Comparison of ENCODE assay signal across 10 cellular contexts in genomic region chr19:15303105-15303780, GRCh38. TPM values are rescaled to one million over a fixed set of nuclear protein-coding genes. Genes with fewer than 3 reads are reported as not detected.
DNase-seq lines count a peak whose midpoint lies in the region; ATAC-seq and FAIRE-seq lines count a peak whose summit lies in the region.
"Had no signal": no experiment of that assay in that cellular context is flagged by ENCODE, and none has a peak within 500 bp of the region (broad histone marks: within the 10 kb centered on the region; RNA-seq: fewer than 3 reads in every experiment).

No MANE protein-coding gene starts in this region.

- POLR2A ChIA-PET in activated CD8-positive, alpha-beta T cell treated with anti-CD3 and anti-CD28 coated beads, Interleukin-2, amount 10 ng/mL, durations not matched to agents 7 days and 5 days (lab: Charles Lee): interaction anchor here (0.6 kb wide), 1 partner anchor 223 kb away, joined by 3 read pairs; no protein-coding TSS in a partner anchor

- DNase-seq in activated CD8-positive, alpha-beta T cell treated with anti-CD3 and anti-CD28 coated beads, Interleukin-2, amount 10 ng/mL, durations not matched to agents 7 days and 5 days: no peak
- DNase-seq in immature natural killer cell (no peak), NAMALWA (ENCODE audit: low spot score) (no peak), D341Med (ENCODE audit: low spot score) (no peak), frontal cortex (ENCODE audit: low spot score in 2 of 2) (no peak)
- DNase-seq: H9; NCI-H1048; stimulated activated CD4-positive, alpha-beta T cell treated with anti-CD3 and anti-CD28 coated beads, Interleukin-12 subunit alpha, Interleukin-12 subunit beta, amount 100 ng/mL, for 4 hours had no signal

- H3K4me3 Mint-ChIP-seq in IgD-negative memory B cell (peak overlapping the region in 3 of 4 donors; percentile 11 to 81 (median 56)), immature natural killer cell (peak overlapping the region; percentile 15 to 70 (median 38))
- H3K4me3 Mint-ChIP-seq in activated CD8-positive, alpha-beta T cell treated with anti-CD3 and anti-CD28 coated beads, Interleukin-2, amount 10 ng/mL, durations not matched to agents 7 days and 5 days: no peak overlapping the region
- no peak overlapping the region for H3K4me3 Mint-ChIP-seq in stimulated activated memory B cell treated with anti-CD40 and anti-IgM and Interleukin-4, amounts not matched to agents 10 μg/mL and 1 μg/mL and 100 μg/mL, for 72 hours
- H3K4me3 Mint-ChIP-seq: H9 had no signal

- H3K9me3 Mint-ChIP-seq in IgD-negative memory B cell (no peaks in the 10 kb centered on the region), immature natural killer cell (no peaks in the 10 kb centered on the region)
- no peaks in the 10 kb centered on the region for H3K9me3 Mint-ChIP-seq in activated CD8-positive, alpha-beta T cell treated with anti-CD3 and anti-CD28 coated beads, Interleukin-2, amount 10 ng/mL, durations not matched to agents 7 days and 5 days (ENCODE audit: insufficient read depth)
- H3K9me3 Mint-ChIP-seq in stimulated activated memory B cell treated with anti-CD40 and anti-IgM and Interleukin-4, amounts not matched to agents 10 μg/mL and 1 μg/mL and 100 μg/mL, for 72 hours: no peaks in the 10 kb centered on the region

- H3K27ac Mint-ChIP-seq in IgD-negative memory B cell (peak overlapping the region; percentile 44 to 76 (median 56)), immature natural killer cell (peak overlapping the region; percentile 28 to 82 (median 68))
- peak overlapping the region; percentile 3 for H3K27ac Mint-ChIP-seq in activated CD8-positive, alpha-beta T cell treated with anti-CD3 and anti-CD28 coated beads, Interleukin-2, amount 10 ng/mL, durations not matched to agents 7 days and 5 days
- H3K27ac Mint-ChIP-seq in stimulated activated memory B cell treated with anti-CD40 and anti-IgM and Interleukin-4, amounts not matched to agents 10 μg/mL and 1 μg/mL and 100 μg/mL, for 72 hours: peak overlapping the region; percentile 17

- H3K4me1 Mint-ChIP-seq in IgD-negative memory B cell (peaks cover 57 to 76% (median 67%) of the 10 kb centered on the region in 3 donors), immature natural killer cell (peaks cover 89% of the 10 kb centered on the region in 2 donors)
- peaks cover 72% of the 10 kb centered on the region for H3K4me1 Mint-ChIP-seq in activated CD8-positive, alpha-beta T cell treated with anti-CD3 and anti-CD28 coated beads, Interleukin-2, amount 10 ng/mL, durations not matched to agents 7 days and 5 days (ENCODE audit: low read depth)
- peaks cover 94% of the 10 kb centered on the region for H3K4me1 Mint-ChIP-seq in stimulated activated memory B cell treated with anti-CD40 and anti-IgM and Interleukin-4, amounts not matched to agents 10 μg/mL and 1 μg/mL and 100 μg/mL, for 72 hours

- no peaks in the 10 kb centered on the region for H3K27me3 Mint-ChIP-seq in IgD-negative memory B cell
- no peaks in the 10 kb centered on the region for H3K27me3 Mint-ChIP-seq in activated CD8-positive, alpha-beta T cell treated with anti-CD3 and anti-CD28 coated beads, Interleukin-2, amount 10 ng/mL, durations not matched to agents 7 days and 5 days (ENCODE audit: low read depth)
- H3K27me3 Mint-ChIP-seq in immature natural killer cell (ENCODE audit: low read depth in 3 of 3): no peaks in the 10 kb centered on the region
- no peaks in the 10 kb centered on the region for H3K27me3 Mint-ChIP-seq in stimulated activated memory B cell treated with anti-CD40 and anti-IgM and Interleukin-4, amounts not matched to agents 10 μg/mL and 1 μg/mL and 100 μg/mL, for 72 hours

- ATAC-seq in activated CD8-positive, alpha-beta T cell treated with anti-CD3 and anti-CD28 coated beads, Interleukin-2, amount 10 ng/mL, durations not matched to agents 7 days and 5 days: no peak
- ATAC-seq in stimulated activated memory B cell treated with anti-CD40 and anti-IgM and Interleukin-4, amounts not matched to agents 10 μg/mL and 1 μg/mL and 100 μg/mL, for 72 hours: no peak

- FAIRE-seq in frontal cortex (lab: Jason Lieb, UNC): no peak

- H3K36me3 Mint-ChIP-seq in IgD-negative memory B cell (no peaks in the 10 kb centered on the region), immature natural killer cell (no peaks in the 10 kb centered on the region)
- peaks cover 4% of the 10 kb centered on the region for H3K36me3 Mint-ChIP-seq in activated CD8-positive, alpha-beta T cell treated with anti-CD3 and anti-CD28 coated beads, Interleukin-2, amount 10 ng/mL, durations not matched to agents 7 days and 5 days (ENCODE audit: low read depth)
- H3K36me3 Mint-ChIP-seq in stimulated activated memory B cell treated with anti-CD40 and anti-IgM and Interleukin-4, amounts not matched to agents 10 μg/mL and 1 μg/mL and 100 μg/mL, for 72 hours: peaks cover 5% of the 10 kb centered on the region

- CTCF ChIA-PET in activated CD8-positive, alpha-beta T cell treated with anti-CD3 and anti-CD28 coated beads, Interleukin-2, amount 10 ng/mL, durations not matched to agents 7 days and 5 days (lab: Charles Lee): interaction anchor here (1.4 to 2.4 kb wide), 2 partner anchors 16 to 21 kb away, joined by 4 to 5 read pairs; no protein-coding TSS in a partner anchor

RNA-seq across cellular contexts. Expression of gene BRD4, which starts 29.1 kb away (rescaled TPM):
- polyA plus RNA-seq in IgD-negative memory B cell (20.5 TPM), immature natural killer cell (10 to 100 TPM in 1 of 3 donors, 1 to 10 TPM in 2; 4.3 to 16.7 (median 7.0) TPM)
- 100 to 1,000 TPM; 102 to 108 TPM for total RNA-seq in activated CD8-positive, alpha-beta T cell treated with anti-CD3 and anti-CD28 coated beads, Interleukin-2, amount 10 ng/mL, durations not matched to agents 7 days and 5 days
- 11.4 TPM for total RNA-seq in frontal cortex

Comparison
In these comparisons a context has a peak if more than half of its experiments do, and no peak if none do; other contexts are left out.
1. H3K27ac Mint-ChIP-seq: peak in every context shown above with its lines; median percentile 68 in immature natural killer cell; 56 in IgD-negative memory B cell; 17 in stimulated activated memory B cell treated with anti-CD40 and anti-IgM and Interleukin-4, amounts not matched to agents 10 μg/mL and 1 μg/mL and 100 μg/mL, for 72 hours; 3 in activated CD8-positive, alpha-beta T cell treated with anti-CD3 and anti-CD28 coated beads, Interleukin-2, amount 10 ng/mL, durations not matched to agents 7 days and 5 days.
2. H3K4me3 Mint-ChIP-seq: peak in IgD-negative memory B cell (3 of 4) and immature natural killer cell (5 of 5); none in activated CD8-positive, alpha-beta T cell treated with anti-CD3 and anti-CD28 coated beads, Interleukin-2, amount 10 ng/mL, durations not matched to agents 7 days and 5 days (single experiment) and stimulated activated memory B cell treated with anti-CD40 and anti-IgM and Interleukin-4, amounts not matched to agents 10 μg/mL and 1 μg/mL and 100 μg/mL, for 72 hours (single experiment).